In the genomic region with DNA sequence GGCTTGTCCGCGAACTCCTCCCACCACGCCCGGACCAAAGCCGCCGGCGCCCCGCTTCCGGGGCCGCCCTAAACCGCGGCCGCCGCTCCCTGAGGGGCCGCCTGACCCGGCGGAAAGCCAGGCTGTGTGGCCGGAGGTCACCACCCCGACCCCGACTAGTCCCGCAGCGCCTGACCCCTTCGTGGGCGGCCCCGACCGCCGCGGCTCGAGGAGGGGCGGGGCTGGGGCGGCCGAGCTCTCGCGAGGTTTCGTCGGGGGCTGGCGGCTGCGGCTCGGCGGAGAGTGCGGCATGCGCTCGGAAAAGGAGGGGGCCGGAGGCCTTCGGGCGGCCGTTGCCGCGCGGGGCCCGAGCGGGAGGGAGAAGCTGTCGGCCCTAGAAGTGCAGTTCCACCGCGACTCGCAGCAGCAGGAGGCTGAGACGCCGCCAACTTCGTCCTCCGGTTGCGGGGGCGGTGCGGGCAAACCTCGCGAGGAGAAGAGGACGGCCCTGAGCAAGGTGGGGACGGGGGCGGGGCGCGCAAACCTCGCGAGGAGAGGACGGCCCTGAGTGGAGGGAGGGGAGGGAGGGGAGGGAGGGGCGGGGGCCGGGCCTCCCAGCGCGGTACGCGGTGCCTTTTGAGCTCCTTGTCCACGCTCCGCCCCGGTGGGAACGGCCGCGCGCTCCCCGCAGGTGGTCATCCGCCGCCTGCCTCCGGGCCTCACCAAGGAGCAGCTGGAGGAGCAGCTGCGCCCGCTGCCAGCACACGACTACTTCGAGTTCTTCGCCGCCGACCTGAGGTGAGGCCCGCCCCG, we compare ENCODE assay signal across 7 cellular contexts. TPM values are rescaled to one million over a fixed set of nuclear protein-coding genes. Genes with fewer than 3 reads are reported as not detected.
DNase-seq lines count a peak whose midpoint lies in the region; ATAC-seq and TF ChIP-seq lines count a peak whose summit lies in the region.

Gene UPF3A (plus strand): TSS at position 251 of the 792 bp plus-strand sequence. CDS start 39 bp downstream, at position 290.

- H4K20me1 ChIP-seq in hepatocyte (ENCODE audit: insufficient read depth, poor library complexity, severe bottlenecking) = no peaks in the 10 kb centered on the region

- peak within 1 kb of the TSS; percentile 100 for H3K27ac ChIP-seq in hepatocyte

- TF ChIP-seq POLR2A in GM18505 (IDR thresholded peaks at IDR 0.05; ENCODE audit: borderline replicate concordance, extremely low read depth, insufficient read depth, insufficient read length) = peak; percentile 94

- peak within 1 kb of the TSS; percentile 59 for H3K4me3 ChIP-seq in astrocyte of the cerebellum (ENCODE audit: low read depth, low read length)
- H3K4me3 ChIP-seq in hepatocyte = peak within 1 kb of the TSS; percentile 79
- peak within 1 kb of the TSS; percentile 69 for H3K4me3 ChIP-seq in retinal pigment epithelial cell (ENCODE audit: low read length)

- ATAC-seq in GM18505 (IDR thresholded peaks at IDR 0.05; ENCODE audit: unreplicated experiment) (peak; percentile 68), HG02938 (IDR thresholded peaks at IDR 0.05; ENCODE audit: unreplicated experiment) (peak; percentile 69)

- WGBS in hepatocyte (ENCODE audit: low lambda C conversion rate, missing lambda C conversion rate) = under 1% methylated on average over 60 of the region's 99 CpGs

- H3K9me3 ChIP-seq in hepatocyte (ENCODE audit: low read depth) = no peaks in the 10 kb centered on the region

- H3K4me2 ChIP-seq in hepatocyte = peak within 1 kb of the TSS; percentile 88

- no peaks in the 10 kb centered on the region for H3K9me2 ChIP-seq in hepatocyte (replicated peaks; ENCODE audit: insufficient read depth)

- H3K4me1 ChIP-seq in hepatocyte (ENCODE audit: insufficient read depth) = peaks cover 24% of the 10 kb centered on the region

- in situ Hi-C loops in astrocyte of the cerebellum (cut with HindIII; ENCODE audit: low sequenced_read_pairs) = no loop called here

- peak within 1 kb of the TSS; percentile 95 for H2AFZ ChIP-seq in hepatocyte

- H3K27me3 ChIP-seq in hepatocyte = no peaks in the 10 kb centered on the region

- TF ChIP-seq CTCF in astrocyte of the cerebellum (IDR thresholded peaks at IDR 0.05; ENCODE audit: low read depth, low read length, missing control alignments) = no peak
- no peak for TF ChIP-seq CTCF in hepatocyte (IDR thresholded peaks at IDR 0.05; ENCODE audit: poor library complexity)
- no peak for TF ChIP-seq CTCF in retinal pigment epithelial cell (conservative IDR thresholded peaks at IDR 0.05; ENCODE audit: low read depth, low read length)

- peaks cover 40% of the 10 kb centered on the region for H3K79me2 ChIP-seq in hepatocyte

- DNase-seq in NCI-H187 (lab: John Stamatoyannopoulos, UW) (peak; percentile 97), T-helper 9 cell (peak; percentile 82), astrocyte of the cerebellum (ENCODE audit: low read depth) (peak; percentile 78), hepatocyte (ENCODE audit: low spot score) (peak; percentile 94), retinal pigment epithelial cell (ENCODE audit: low read depth) (peak; percentile 54)

- H3K36me3 ChIP-seq in hepatocyte (replicated peaks; ENCODE audit: insufficient read depth, low read depth) = no peaks in the 10 kb centered on the region

RNA-seq across cellular contexts. Expression of gene UPF3A, which starts in this region (rescaled TPM):
- 35.7 and 42.5 TPM in 2 replicates for total RNA-seq in hepatocyte
- polyA plus RNA-seq in hepatocyte = 48.9 and 60.3 TPM in 2 replicates

Comparison
In these comparisons a context has a peak if more than half of its experiments do, and no peak if none do; other contexts are left out.
1. Peak in every context shown above with its lines: DNase-seq, ATAC-seq, H3K4me3 ChIP-seq and H3K27ac ChIP-seq.